In the genomic region with DNA sequence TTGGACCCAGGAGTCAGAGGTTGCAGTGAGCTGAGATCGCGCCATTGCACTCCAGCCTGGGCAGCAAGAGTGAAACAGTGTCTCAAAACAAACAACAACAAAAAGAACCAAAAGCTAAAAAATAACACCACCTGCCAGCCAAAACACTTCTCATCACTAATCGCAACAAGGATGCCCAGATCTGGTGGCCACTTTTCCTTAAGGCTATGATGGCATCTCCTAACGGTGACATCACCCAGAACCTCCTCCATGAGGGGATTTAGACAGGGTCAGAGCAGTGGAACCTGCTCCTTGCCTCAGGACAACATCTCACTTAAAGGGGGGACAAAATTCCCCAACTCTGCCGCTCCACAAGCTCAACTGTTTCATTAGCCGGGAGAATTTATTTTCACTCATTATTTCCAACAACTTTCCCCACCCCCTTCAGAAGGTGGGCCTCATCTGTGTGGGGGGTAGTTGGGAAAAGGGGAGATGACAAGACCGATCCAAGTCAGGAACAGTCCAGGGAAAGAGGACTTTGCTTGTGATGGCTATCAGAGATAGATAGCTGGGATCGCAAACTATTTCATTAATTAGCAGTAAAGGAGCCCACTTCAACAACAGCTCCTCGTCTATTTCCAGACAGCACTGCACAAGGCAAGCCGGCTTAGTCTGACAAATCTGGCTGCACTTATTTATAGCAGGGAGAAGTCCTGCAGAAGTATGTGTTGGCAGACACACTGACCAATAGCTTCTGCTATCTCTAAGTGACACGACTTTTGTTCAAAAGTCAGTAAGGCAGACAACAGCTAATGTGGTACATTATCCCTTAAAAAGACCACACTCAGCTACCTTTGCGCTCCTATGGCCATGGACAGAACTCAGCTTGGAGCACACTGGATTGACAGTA, we compare ENCODE assay signal across 9 cellular contexts. TPM values are rescaled to one million over a fixed set of nuclear protein-coding genes. Genes with fewer than 3 reads are reported as not detected.
DNase-seq lines count a peak whose midpoint lies in the region; ATAC-seq, FAIRE-seq and TF ChIP-seq lines count a peak whose summit lies in the region.
"Had no signal": no experiment of that assay in that cellular context is flagged by ENCODE, and none has a peak within 500 bp of the region (broad histone marks: within the 10 kb centered on the region; RNA-seq: fewer than 3 reads in every experiment).

No MANE protein-coding gene starts in this region.

- peaks cover 27 to 49% (median 46%) of the 10 kb centered on the region in 3 donors for H3K4me1 Mint-ChIP-seq in T-cell

- DNase-seq in DMS 273 (lab: John Stamatoyannopoulos, UW; ENCODE audit: unreplicated experiment): peak; percentile 97
- DNase-seq in DMS 273 treated with DMSO at 0.1 percent for 48 hours (lab: John Stamatoyannopoulos, UW): no peak
- no peak for DNase-seq in T-cell
- peak; percentile 67 for DNase-seq in fibroblast of the aortic adventitia (ENCODE audit: low read depth)
- DNase-seq in pancreas: no peak
- DNase-seq in SHP77 (lab: John Stamatoyannopoulos, UW): no peak
- no peak for DNase-seq in ureter (ENCODE audit: low spot score)

- H3K27ac Mint-ChIP-seq in T-cell: peak overlapping the region; percentile 90 to 91

- peak overlapping the region in 1 of 4 donors; percentile 85 for H3K27ac ChIP-seq in pancreas
- H3K27ac ChIP-seq: 22Rv1 had no signal

- peaks cover 0 to 32% (median 20%) of the 10 kb centered on the region in 3 donors for H3K36me3 ChIP-seq in pancreas

- H3K9me3 Mint-ChIP-seq in T-cell: no peaks in the 10 kb centered on the region

- CTCF ChIA-PET in T-cell (lab: Charles Lee): interaction anchor here (0.5 to 0.8 kb wide), 4 partner anchors 13 to 693 kb away, joined by 3 to 10 read pairs (median 3); no protein-coding TSS in a partner anchor

- no peak for ATAC-seq in T-cell (replicated peaks in 1 of 4)
- ATAC-seq in pancreas: peak in 2 of 4 donors; percentile 6 to 8
- no peak for ATAC-seq in HG02938 (IDR thresholded peaks at IDR 0.05; ENCODE audit: unreplicated experiment)

- 21 to 23% methylated on average over 12 of the region's 12 CpGs for WGBS in pancreas, 2 donors

- H3K27me3 ChIP-seq in pancreas: no peaks in the 10 kb centered on the region

- peak overlapping the region; percentile 84 for H3K4me3 ChIP-seq in fibroblast of the aortic adventitia (ENCODE audit: low read depth, low read length)
- H3K4me3 ChIP-seq in pancreas: peak overlapping the region; percentile 48 to 92 (median 84)

- FAIRE-seq in pancreas (lab: Jason Lieb, UNC): no peak

- TF ChIP-seq CTCF in fibroblast of the aortic adventitia (IDR thresholded peaks at IDR 0.05; ENCODE audit: insufficient read depth, low read length) (no peak), pancreas (IDR thresholded peaks at IDR 0.05) (no peak)

- intact Hi-C loops in pancreas (cut with DNase I): no loop called here

- no peaks in the 10 kb centered on the region for H3K9me3 ChIP-seq in pancreas

- POLR2A ChIA-PET in T-cell (lab: Charles Lee): interaction anchor here (0.5 to 1.2 kb wide), 4 partner anchors 10 to 1748 kb away, joined by 3 to 4 read pairs (median 3); no protein-coding TSS in a partner anchor

- H3K4me3 Mint-ChIP-seq in T-cell: peak overlapping the region; percentile 83 to 89 (median 88)

- peaks cover 25% of the 10 kb centered on the region for H3K36me3 Mint-ChIP-seq in T-cell

- H3K27me3 Mint-ChIP-seq in T-cell: no peaks in the 10 kb centered on the region

- H3K4me1 ChIP-seq in pancreas: peaks cover 9 to 47% (median 17%) of the 10 kb centered on the region in 3 donors

RNA-seq across cellular contexts. Expression of gene PABPC4, which starts 2.6 kb away (rescaled TPM):
- total RNA-seq in T-cell (100 to 1,000 TPM; 266 to 314 (median 276) TPM), fibroblast of the aortic adventitia (ENCODE audit: low replicate concordance) (139 and 422 TPM in 2 replicates), pancreas (100 to 1,000 TPM; 322 to 675 (median 563) TPM), ureter (360 TPM)
- 100 to 1,000 TPM; 166 to 263 TPM for polyA plus RNA-seq in pancreas

Comparison
In these comparisons a context has a peak if more than half of its experiments do, and no peak if none do; other contexts are left out.
1. DNase-seq: peak in DMS 273 (single experiment) and fibroblast of the aortic adventitia (single experiment); none in DMS 273 treated with DMSO at 0.1 percent for 48 hours (single experiment), T-cell (0 of 34), pancreas (0 of 6), SHP77 (0 of 2) and ureter (single experiment).